In the genomic region with DNA sequence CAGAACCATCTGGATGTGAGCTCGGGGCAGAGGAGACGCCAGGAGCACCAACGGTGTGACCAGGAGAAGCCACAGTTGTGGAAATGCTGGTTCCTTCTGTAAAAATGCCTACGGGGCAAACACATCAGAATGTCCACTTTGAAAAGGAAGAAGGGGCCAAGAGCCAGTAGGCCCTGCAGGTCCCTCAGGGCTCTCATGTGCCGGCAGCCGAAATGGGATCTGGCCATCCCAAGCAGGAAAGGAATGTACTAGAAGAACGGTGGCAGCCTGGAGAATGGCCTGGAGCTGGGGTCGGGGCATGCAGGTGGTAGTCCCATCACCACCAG, we compare ENCODE assay signal across 9 cellular contexts.
DNase-seq lines count a peak whose midpoint lies in the region; ATAC-seq, FAIRE-seq and TF ChIP-seq lines count a peak whose summit lies in the region.
"Had no signal": no experiment of that assay in that cellular context is flagged by ENCODE, and none has a peak within 500 bp of the region (broad histone marks: within the 10 kb centered on the region; RNA-seq: fewer than 3 reads in every experiment).

No MANE protein-coding gene starts in this region.

- H4K20me1 ChIP-seq in HepG2 (ENCODE audit: insufficient read depth, low read length) = peaks cover 91% of the 10 kb centered on the region

- DNase-seq in HepG2 (ENCODE audit: low spot score) (no peak), right lobe of liver (no peak), mesenchymal stem cell (no peak), NCI-H524 treated with DMSO at 0.1 percent for 48 hours (lab: John Stamatoyannopoulos, UW) (no peak), DMS114 treated with DMSO at 0.1 percent for 48 hours (lab: John Stamatoyannopoulos, UW; ENCODE audit: unreplicated experiment) (no peak), NCI-H1105 (lab: John Stamatoyannopoulos, UW) (no peak)
- no peak for DNase-seq in activated naive CD8-positive, alpha-beta T cell treated with anti-CD3 and anti-CD28 coated beads, Interleukin-2, amount 10 ng/mL, durations not matched to agents 7 days and 5 days

- no TSS peak for BruUV-seq in HepG2 (replicated peaks; lab: Mats Ljungman, UMichigan)

- peaks cover 12% of the 10 kb centered on the region for H3K4me1 Mint-ChIP-seq in activated naive CD8-positive, alpha-beta T cell treated with anti-CD3 and anti-CD28 coated beads, Interleukin-2, amount 10 ng/mL, durations not matched to agents 7 days and 5 days

- TF ChIP-seq EP300 in HepG2 (IDR thresholded peaks at IDR 0.05; ENCODE audit: low read depth in 2 of 2, low read length in 2 of 2) = no peak
- no peak for TF ChIP-seq EP300 in HepG2 (CRISPR knock-in tag; IDR thresholded peaks at IDR 0.05; ENCODE audit: borderline replicate concordance)

- H3K27ac ChIP-seq in HepG2 (ENCODE audit: extremely low read length, insufficient read depth, low read length) (no peak overlapping the region), right lobe of liver (peak overlapping the region in 1 of 3 donors; percentile 24), mesenchymal stem cell (ENCODE audit: low read length, poor library complexity, severe bottlenecking) (no peak overlapping the region)

- no peak for TF ChIP-seq POLR2A in HepG2 (IDR thresholded peaks at IDR 0.05; ENCODE audit: insufficient read depth in 1 of 2, low read depth in 2 of 2, low read length in 2 of 2)
- TF ChIP-seq POLR2A in right lobe of liver (IDR thresholded peaks at IDR 0.05) = no peak

- H3K4me1 ChIP-seq in HepG2 (ENCODE audit: insufficient read depth, low read length) (no peaks in the 10 kb centered on the region; the same call in 1 of the 2 replicates), right lobe of liver (no peaks in the 10 kb centered on the region), mesenchymal stem cell (ENCODE audit: control insufficient read depth, insufficient read depth, low read depth, low read length) (peaks cover 19% of the 10 kb centered on the region)

- TF ChIP-seq RAD21 in HepG2 (CRISPR knock-in tag; IDR thresholded peaks at IDR 0.05) = no peak

- ATAC-seq in HepG2 (no peak), right lobe of liver (no peak), GM18909 (IDR thresholded peaks at IDR 0.05; ENCODE audit: poor library complexity, unreplicated experiment) (no peak)
- ATAC-seq in activated naive CD8-positive, alpha-beta T cell treated with anti-CD3 and anti-CD28 coated beads, Interleukin-2, amount 10 ng/mL, durations not matched to agents 7 days and 5 days (ENCODE audit: low read depth) = no peak

- no peak overlapping the region for H3K23ac ChIP-seq in mesenchymal stem cell (ENCODE audit: low read length in 2 of 2)

- no peaks in the 10 kb centered on the region for H3K27me3 ChIP-seq in HepG2 (ENCODE audit: control insufficient read depth in 1 of 2, insufficient read depth in 2 of 2, low read length in 2 of 2)
- H3K27me3 ChIP-seq in right lobe of liver = no peaks in the 10 kb centered on the region
- H3K27me3 ChIP-seq in mesenchymal stem cell (ENCODE audit: control insufficient read depth in 1 of 2, insufficient read depth in 1 of 2, low read length in 2 of 2) = peaks cover 0 to under 1% of the 10 kb centered on the region in 2 experiments

- peaks cover 22% of the 10 kb centered on the region for H3K79me2 ChIP-seq in HepG2 (ENCODE audit: insufficient read depth, low read length)

- 98% methylated on average over 8 of the region's 8 CpGs for WGBS in HepG2 (ENCODE audit: low lambda C conversion rate)
- WGBS in right lobe of liver (ENCODE audit: insufficient coverage, low coverage, low lambda C conversion rate, missing lambda C conversion rate) = 76% methylated on average over 6 of the region's 8 CpGs
- WGBS in mesenchymal stem cell = 69% methylated on average over 8 of the region's 8 CpGs

- intact Hi-C loops in HepG2 (cut with micrococcal nuclease; ENCODE audit: unreplicated experiment) = no loop called here
- intact Hi-C loops in right lobe of liver (cut with DNase I) = loop anchor here in 1 of 2 donors (5.0 kb wide), 1 partner anchor 105 kb away; no protein-coding TSS in a partner anchor

- in situ Hi-C loops in HepG2 (cut with HindIII; ENCODE audit: extremely low pct_ligation_motif_present, low pct_unique_long_range_greater_than_20kb) = no loop called here

- TF ChIP-seq CTCF in HepG2 (CRISPR knock-in tag; IDR thresholded peaks at IDR 0.05) (no peak), right lobe of liver (IDR thresholded peaks at IDR 0.05) (no peak)

- H2BK12ac ChIP-seq in mesenchymal stem cell (ENCODE audit: low read length in 2 of 2) = no peak overlapping the region

- peaks cover 12% of the 10 kb centered on the region for H3K36me3 Mint-ChIP-seq in activated naive CD8-positive, alpha-beta T cell treated with anti-CD3 and anti-CD28 coated beads, Interleukin-2, amount 10 ng/mL, durations not matched to agents 7 days and 5 days

- H2BK15ac ChIP-seq in mesenchymal stem cell (ENCODE audit: low read depth, poor library complexity, severe bottlenecking) = peak overlapping the region; percentile 32

- no peak overlapping the region for H3K14ac ChIP-seq in mesenchymal stem cell (ENCODE audit: low read length in 2 of 2)

- no peak overlapping the region for H3K4me3 ChIP-seq in HepG2 (replicated peaks in 1 of 3; ENCODE audit: insufficient read depth in 1 of 3, low read depth in 2 of 3, low read length in 3 of 3)
- no peak overlapping the region for H3K4me3 ChIP-seq in right lobe of liver
- no peak overlapping the region for H3K4me3 ChIP-seq in mesenchymal stem cell (ENCODE audit: insufficient read depth in 1 of 2, low read depth in 1 of 2, low read length in 2 of 2)

- H4K91ac ChIP-seq in mesenchymal stem cell (ENCODE audit: low read length) = peak overlapping the region; percentile 79

- H3K9me3 Mint-ChIP-seq in activated naive CD8-positive, alpha-beta T cell treated with anti-CD3 and anti-CD28 coated beads, Interleukin-2, amount 10 ng/mL, durations not matched to agents 7 days and 5 days = no peaks in the 10 kb centered on the region

- CTCF ChIA-PET in HepG2 (lab: Yijun Ruan, JAX; ENCODE audit: low intra/inter-chr PET ratio, low total read pairs) = no interaction called here

- peak overlapping the region; percentile 59 for H3K4me3 Mint-ChIP-seq in activated naive CD8-positive, alpha-beta T cell treated with anti-CD3 and anti-CD28 coated beads, Interleukin-2, amount 10 ng/mL, durations not matched to agents 7 days and 5 days

- H2AFZ ChIP-seq in HepG2 (ENCODE audit: low read length) (no peak overlapping the region), mesenchymal stem cell (ENCODE audit: low read depth, low read length) (no peak overlapping the region)

- H3K9me3 ChIP-seq in HepG2 (ENCODE audit: low read length) (no peaks in the 10 kb centered on the region), right lobe of liver (no peaks in the 10 kb centered on the region), mesenchymal stem cell (ENCODE audit: control insufficient read depth, low read length) (no peaks in the 10 kb centered on the region)

- H4K8ac ChIP-seq in mesenchymal stem cell (ENCODE audit: low read length) = peak overlapping the region; percentile 16

- H2AK5ac ChIP-seq in mesenchymal stem cell (ENCODE audit: low read length, severe bottlenecking) = no peak overlapping the region

- no peak for FAIRE-seq in HepG2 (lab: Jason Lieb, UNC)
- FAIRE-seq: RCC 7860 had no signal

- no peaks in the 10 kb centered on the region for H3K27me3 Mint-ChIP-seq in activated naive CD8-positive, alpha-beta T cell treated with anti-CD3 and anti-CD28 coated beads, Interleukin-2, amount 10 ng/mL, durations not matched to agents 7 days and 5 days

- POLR2A ChIA-PET in HepG2 (lab: Yijun Ruan, JAX) = no interaction called here
- POLR2A ChIA-PET in activated naive CD8-positive, alpha-beta T cell treated with anti-CD3 and anti-CD28 coated beads, Interleukin-2, amount 10 ng/mL, durations not matched to agents 7 days and 5 days (lab: Charles Lee) = interaction anchor here (0.9 to 1.4 kb wide), 4 partner anchors 13 to 147 kb away, joined by 3 read pairs; no protein-coding TSS in a partner anchor

- no peak overlapping the region for H3K4ac ChIP-seq in mesenchymal stem cell (ENCODE audit: low read depth in 1 of 2, low read length in 2 of 2)

- no peak overlapping the region for H3K9ac ChIP-seq in HepG2 (ENCODE audit: insufficient read depth, low read depth, low read length)
- peak overlapping the region; percentile 44 for H3K9ac ChIP-seq in mesenchymal stem cell (ENCODE audit: low read length)

- H3K36me3 ChIP-seq in HepG2 (replicated peaks in 1 of 2; ENCODE audit: control insufficient read depth in 1 of 2, insufficient read depth in 2 of 2, low read length in 2 of 2) (peaks cover 61 to 97% of the 10 kb centered on the region in 2 experiments), right lobe of liver (no peaks in the 10 kb centered on the region), mesenchymal stem cell (ENCODE audit: control insufficient read depth in 1 of 2, insufficient read depth in 2 of 2, low read depth in 1 of 2, low read length in 2 of 2) (peaks cover 1 to 52% of the 10 kb centered on the region in 2 experiments)

- H3K18ac ChIP-seq in mesenchymal stem cell (ENCODE audit: low read depth in 1 of 2, low read length in 2 of 2) = peak overlapping the region in 1 of 2 experiments; percentile 15

- H2BK5ac ChIP-seq in mesenchymal stem cell (ENCODE audit: low read depth, low read length, poor library complexity, severe bottlenecking) = no peak overlapping the region

- H3K27ac Mint-ChIP-seq in activated naive CD8-positive, alpha-beta T cell treated with anti-CD3 and anti-CD28 coated beads, Interleukin-2, amount 10 ng/mL, durations not matched to agents 7 days and 5 days = peak overlapping the region; percentile 85

- peak overlapping the region; percentile 57 for H2BK120ac ChIP-seq in mesenchymal stem cell (ENCODE audit: low read depth, low read length)

- peaks cover 32% of the 10 kb centered on the region for H3K79me1 ChIP-seq in mesenchymal stem cell (replicated peaks; ENCODE audit: low read length, poor library complexity, severe bottlenecking)

- no peak overlapping the region for H3K4me2 ChIP-seq in HepG2 (ENCODE audit: low read depth, low read length)
- H3K4me2 ChIP-seq in mesenchymal stem cell (ENCODE audit: low read length, poor library complexity, severe bottlenecking) = no peak overlapping the region

TF ChIP-seq in HepG2, 621 proteins besides CTCF, POLR2A, EP300 and RAD21:
- TF ChIP-seq AGO2 (optimal IDR thresholded peaks at IDR 0.05; ENCODE audit: low read depth, low read length) (peak; percentile 48), HDAC1 (CRISPR knock-in tag; IDR thresholded peaks at IDR 0.05) (no peak), ZNF737 (CRISPR knock-in tag; IDR thresholded peaks at IDR 0.05; ENCODE audit: borderline replicate concordance) (0 out of 2 replicates have a peak, but pooled peaks have one; percentile 35), ZNF619 (CRISPR knock-in tag; IDR thresholded peaks at IDR 0.05) (0 out of 2 replicates have a peak, but pooled peaks have one; percentile 5)
TF ChIP-seq in HepG2: peak in this region for 3.
